35 cellular contexts compared by ENCODE assay signal in genomic region chr7:78168869-78169268, GRCh38.
"Had no signal": no experiment of that assay in that cellular context is flagged by ENCODE, and none has a peak within 500 bp of the region (broad histone marks: within the 10 kb centered on the region; RNA-seq: fewer than 3 reads in every experiment).

No MANE protein-coding gene starts in this region.

- H3K9me3 ChIP-seq: MG63 had no signal

- H3K27ac ChIP-seq: KMS-11 had no signal

- DNase-seq: Karpas-422, Kasumi-1, KG1, MG63, MM.1S, MV-4-11, NCI-H1048, NCI-H1092, NCI-H1092 treated with DMSO at 0.1 percent for 48 hours, NCI-H1105, NCI-H1105 treated with DMSO at 0.1 percent for 48 hours, NCI-H1417, NCI-H1417 treated with DMSO at 0.1 percent for 48 hours, NCI-H1436, NCI-H1436 treated with DMSO at 0.1 percent for 48 hours, NCI-H146, NCI-H1694, NCI-H1694 treated with DMSO at 0.1 percent for 48 hours, NCI-H187, NCI-H187 treated with DMSO at 0.1 percent for 48 hours, NCI-H1930, NCI-H2029, NCI-H2029 treated with DMSO at 0.1 percent for 48 hours, NCI-H2081, NCI-H2081 treated with DMSO at 0.1 percent for 48 hours, NCI-H2107, NCI-H2171, NCI-H2171 treated with DMSO at 0.1 percent for 48 hours, NCI-H2227 treated with DMSO at 0.1 percent for 48 hours, NCI-H226, NCI-H345, NCI-H446, NCI-H446 treated with DMSO at 0.1 percent for 48 hours, NCI-H510A had no signal

- H3K4me3 ChIP-seq: MG63 had no signal

- H3K36me3 ChIP-seq: MG63 had no signal

- H3K27me3 ChIP-seq: MG63 had no signal
